Comparison of ENCODE assay signal across 32 cellular contexts in the genomic region with DNA sequence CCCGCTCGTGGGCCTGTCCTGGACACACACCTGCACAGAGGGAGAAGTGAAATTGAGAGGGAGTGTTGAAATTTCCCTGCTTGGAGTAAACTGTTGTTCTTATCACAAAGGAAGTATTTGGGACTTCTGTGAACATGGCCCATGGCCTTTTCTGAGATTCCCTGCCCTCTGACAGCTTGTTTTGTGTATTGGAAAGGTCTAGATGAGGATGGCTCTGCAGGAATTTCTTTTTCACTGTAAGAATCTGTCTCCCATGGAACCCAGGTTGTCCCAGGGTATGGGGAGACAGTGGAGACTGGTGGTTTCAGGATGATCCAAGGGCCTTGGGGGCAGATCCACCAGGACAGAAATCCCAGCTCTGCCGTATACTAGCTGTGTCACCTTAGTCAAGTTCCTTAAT.
"Had no signal": no experiment of that assay in that cellular context is flagged by ENCODE, and none has a peak within 500 bp of the region (broad histone marks: within the 10 kb centered on the region; RNA-seq: fewer than 3 reads in every experiment).

No MANE protein-coding gene starts in this region.

- ATAC-seq: activated CD4-positive, alpha-beta T cell treated with anti-CD3 and anti-CD28 coated beads for 36 hours; activated CD8-positive, alpha-beta memory T cell treated with anti-CD3 and anti-CD28 coated beads, Interleukin-2, amount 10 ng/mL, durations not matched to agents 7 days and 5 days; activated CD8-positive, alpha-beta T cell treated with anti-CD3 and anti-CD28 coated beads, Interleukin-2, amount 10 ng/mL, durations not matched to agents 7 days and 5 days; activated naive CD4-positive, alpha-beta T cell treated with anti-CD3 and anti-CD28 coated beads, Interleukin-2, amount 50 U/mL, for 72 hours; activated T-cell treated with anti-CD3 and anti-CD28 coated beads, Interleukin-2, amount 50 U/mL, for 72 hours; esophagus mucosa; gastrocnemius medialis; heart right ventricle; T-helper 17 cell had no signal

- H3K27ac Mint-ChIP-seq: activated CD4-positive, alpha-beta memory T cell treated with anti-CD3 and anti-CD28 coated beads for 36 hours; activated CD4-positive, alpha-beta T cell treated with anti-CD3 and anti-CD28 coated beads for 36 hours; activated CD4-positive, alpha-beta T cell treated with anti-CD3 and anti-CD28 coated beads, Interleukin-2, amount 10 ng/mL, durations not matched to agents 24 days and 14 days; activated CD8-positive, alpha-beta memory T cell treated with anti-CD3 and anti-CD28 coated beads, Interleukin-2, amount 10 ng/mL, durations not matched to agents 7 days and 5 days; activated naive CD4-positive, alpha-beta T cell treated with anti-CD3 and anti-CD28 coated beads, Interleukin-2, amount 10 ng/mL, durations not matched to agents 7 days and 5 days; activated naive CD4-positive, alpha-beta T cell treated with anti-CD3 and anti-CD28 coated beads, Interleukin-2, amount 50 U/mL, for 72 hours; activated naive CD8-positive, alpha-beta T cell treated with anti-CD3 and anti-CD28 coated beads, Interleukin-2, amount 10 ng/mL, durations not matched to agents 7 days and 5 days; activated T-cell treated with anti-CD3 and anti-CD28 coated beads, Interleukin-2, amount 50 U/mL, for 72 hours; T-helper 17 cell; T-helper 2 cell treated with Interferon-gamma antibody and Interleukin-4, amounts not matched to agents 5 μg/mL and 100 μg/mL, for 36 hours had no signal

- H3K9me3 ChIP-seq: ascending aorta, breast epithelium, colonic mucosa, gastrocnemius medialis, heart right ventricle had no signal

- H3K4me1 ChIP-seq: colonic mucosa, gastrocnemius medialis had no signal

- H3K4me3 Mint-ChIP-seq: activated CD4-positive, alpha-beta memory T cell treated with anti-CD3 and anti-CD28 coated beads for 36 hours; activated CD4-positive, alpha-beta T cell treated with anti-CD3 and anti-CD28 coated beads for 36 hours; activated CD4-positive, alpha-beta T cell treated with anti-CD3 and anti-CD28 coated beads, Interleukin-2, amount 10 ng/mL, durations not matched to agents 24 days and 14 days; activated CD8-positive, alpha-beta memory T cell treated with anti-CD3 and anti-CD28 coated beads, Interleukin-2, amount 10 ng/mL, durations not matched to agents 7 days and 5 days; activated CD8-positive, alpha-beta T cell treated with anti-CD3 and anti-CD28 coated beads, Interleukin-2, amount 10 ng/mL, durations not matched to agents 7 days and 5 days; activated naive CD4-positive, alpha-beta T cell treated with anti-CD3 and anti-CD28 coated beads, Interleukin-2, amount 10 ng/mL, durations not matched to agents 7 days and 5 days; activated naive CD8-positive, alpha-beta T cell treated with anti-CD3 and anti-CD28 coated beads, Interleukin-2, amount 10 ng/mL, durations not matched to agents 7 days and 5 days; activated T-cell treated with anti-CD3 and anti-CD28 coated beads, Interleukin-2, amount 50 U/mL, for 72 hours; brain; T-helper 17 cell; T-helper 2 cell treated with Interferon-gamma antibody and Interleukin-4, amounts not matched to agents 5 μg/mL and 100 μg/mL, for 36 hours had no signal

- H3K27me3 Mint-ChIP-seq: activated CD4-positive, alpha-beta memory T cell treated with anti-CD3 and anti-CD28 coated beads for 36 hours; activated CD4-positive, alpha-beta T cell treated with anti-CD3 and anti-CD28 coated beads for 36 hours; activated CD4-positive, alpha-beta T cell treated with anti-CD3 and anti-CD28 coated beads, Interleukin-2, amount 10 ng/mL, durations not matched to agents 24 days and 14 days; activated CD8-positive, alpha-beta memory T cell treated with anti-CD3 and anti-CD28 coated beads, Interleukin-2, amount 10 ng/mL, durations not matched to agents 7 days and 5 days; activated naive CD4-positive, alpha-beta T cell treated with anti-CD3 and anti-CD28 coated beads, Interleukin-2, amount 10 ng/mL, durations not matched to agents 7 days and 5 days; activated naive CD8-positive, alpha-beta T cell treated with anti-CD3 and anti-CD28 coated beads, Interleukin-2, amount 10 ng/mL, durations not matched to agents 7 days and 5 days; brain; T-helper 17 cell had no signal

- H3K27ac ChIP-seq: ascending aorta, breast epithelium, cardiac muscle cell, colonic mucosa, gastrocnemius medialis, WERI-Rb-1 had no signal

- DNase-seq: activated CD4-positive, alpha-beta memory T cell treated with anti-CD3 and anti-CD28 coated beads for 36 hours; activated CD4-positive, alpha-beta T cell treated with anti-CD3 and anti-CD28 coated beads for 36 hours; activated CD4-positive, alpha-beta T cell treated with anti-CD3 and anti-CD28 coated beads, Interleukin-2, amount 10 ng/mL, durations not matched to agents 24 days and 14 days; activated CD4-positive, CD25-positive, alpha-beta regulatory T cell; activated CD4-positive, CD25-positive, alpha-beta regulatory T cell treated with anti-CD3 and anti-CD28 coated beads, Interleukin-2, amount 50 U/mL, for 72 hours; activated CD8-positive, alpha-beta memory T cell treated with anti-CD3 and anti-CD28 coated beads, Interleukin-2, amount 10 ng/mL, durations not matched to agents 7 days and 5 days; activated CD8-positive, alpha-beta memory T cell treated with anti-CD3 and anti-CD28 coated beads, Interleukin-2, amount 50 U/mL, for 4 hours; activated CD8-positive, alpha-beta T cell treated with anti-CD3 and anti-CD28 coated beads, Interleukin-2, amount 10 ng/mL, durations not matched to agents 7 days and 5 days; activated gamma-delta T cell; activated naive CD4-positive, alpha-beta T cell; activated naive CD4-positive, alpha-beta T cell treated with anti-CD3 and anti-CD28 coated beads, Interleukin-2, amount 10 ng/mL, durations not matched to agents 7 days and 5 days; activated naive CD8-positive, alpha-beta T cell treated with anti-CD3 and anti-CD28 coated beads, Interleukin-2, amount 10 ng/mL, durations not matched to agents 7 days and 5 days; activated T-cell treated with anti-CD3 and anti-CD28 coated beads, Interleukin-2, amount 50 U/mL, for 1 hour; activated T-cell treated with anti-CD3 and anti-CD28 coated beads, Interleukin-2, amount 50 U/mL, for 72 hours; central memory CD4-positive, alpha-beta T cell; cerebellar nuclear complex; colonic mucosa; effector CD8-positive, alpha-beta T cell; foreskin fibroblast; gastrocnemius medialis; heart right ventricle; T-helper 1 cell; T-helper 17 cell; T1000; WERI-Rb-1 had no signal

- H3K9me3 Mint-ChIP-seq: activated CD4-positive, alpha-beta memory T cell treated with anti-CD3 and anti-CD28 coated beads for 36 hours; activated CD4-positive, alpha-beta T cell treated with anti-CD3 and anti-CD28 coated beads, Interleukin-2, amount 10 ng/mL, durations not matched to agents 24 days and 14 days; activated naive CD4-positive, alpha-beta T cell treated with anti-CD3 and anti-CD28 coated beads, Interleukin-2, amount 10 ng/mL, durations not matched to agents 7 days and 5 days; activated naive CD4-positive, alpha-beta T cell treated with anti-CD3 and anti-CD28 coated beads, Interleukin-2, amount 50 U/mL, for 72 hours; activated naive CD8-positive, alpha-beta T cell treated with anti-CD3 and anti-CD28 coated beads, Interleukin-2, amount 10 ng/mL, durations not matched to agents 7 days and 5 days; activated T-cell treated with anti-CD3 and anti-CD28 coated beads, Interleukin-2, amount 50 U/mL, for 72 hours; brain; T-helper 2 cell treated with Interferon-gamma antibody and Interleukin-4, amounts not matched to agents 5 μg/mL and 100 μg/mL, for 36 hours had no signal

- H3K36me3 Mint-ChIP-seq: brain had no signal

- H3K27me3 ChIP-seq: ascending aorta, breast epithelium, cardiac muscle cell, colonic mucosa, gastrocnemius medialis, heart right ventricle had no signal

- H3K4me1 Mint-ChIP-seq: activated CD4-positive, alpha-beta T cell treated with anti-CD3 and anti-CD28 coated beads for 36 hours had no signal

- H3K4me3 ChIP-seq: ascending aorta, breast epithelium, cardiac muscle cell, colonic mucosa, gastrocnemius medialis, heart right ventricle had no signal

- H3K36me3 ChIP-seq: breast epithelium, cardiac muscle cell, colonic mucosa, gastrocnemius medialis, WERI-Rb-1 had no signal
